31 cellular contexts compared by ENCODE assay signal in genomic region chr6:83384751-83385150, GRCh38. TPM values are rescaled to one million over a fixed set of nuclear protein-coding genes. Genes with fewer than 3 reads are reported as not detected.
"Had no signal": no experiment of that assay in that cellular context is flagged by ENCODE, and none has a peak within 500 bp of the region (broad histone marks: within the 10 kb centered on the region; RNA-seq: fewer than 3 reads in every experiment).

No MANE protein-coding gene starts in this region.

- H3K9me3 Mint-ChIP-seq: activated B cell treated with CpG ODN at 0.5 μM for 24 hours; activated CD8-positive, alpha-beta T cell treated with anti-CD3 and anti-CD28 coated beads for 36 hours; activated T-cell treated with anti-CD3 and anti-CD28 coated beads, Interleukin-2, amount 50 U/mL, for 4 hours; activated T-helper 17 cell treated with anti-CD3 and anti-CD28 coated beads, Interleukin-2, amount 50 U/mL, for 72 hours; endodermal cell; T-helper 2 cell treated with Interferon-gamma antibody and Interleukin-4, amounts not matched to agents 5 μg/mL and 100 μg/mL, for 36 hours had no signal

- H3K27me3 ChIP-seq: brain microvascular endothelial cell, colonic mucosa had no signal

- H3K27me3 Mint-ChIP-seq: activated B cell treated with CpG ODN at 0.5 μM for 24 hours; activated CD8-positive, alpha-beta T cell treated with anti-CD3 and anti-CD28 coated beads for 36 hours; activated naive CD8-positive, alpha-beta T cell had no signal

- H3K4me1 ChIP-seq: colonic mucosa had no signal

- DNase-seq: activated B cell treated with CpG ODN at 0.5 μM for 24 hours; activated CD4-positive, alpha-beta T cell treated with anti-CD3 and anti-CD28 coated beads for 48 hours; activated CD4-positive, alpha-beta T cell treated with anti-CD3 and anti-CD28 coated beads, Interleukin-2, amount 50 U/mL, for 1 hour; activated CD4-positive, alpha-beta T cell treated with anti-CD3 and anti-CD28 coated beads, Interleukin-2, amount 50 U/mL, for 48 hours; activated CD8-positive, alpha-beta memory T cell treated with anti-CD3 and anti-CD28 coated beads for 24 hours; activated CD8-positive, alpha-beta T cell treated with anti-CD3 and anti-CD28 coated beads for 36 hours; activated effector memory CD4-positive, alpha-beta T cell treated with Interleukin-2 at 50 U/mL for 16 hours; activated gamma-delta T cell treated with Interleukin-2 at 50 U/mL for 16 hours; activated naive CD4-positive, alpha-beta T cell treated with anti-CD3 and anti-CD28 coated beads, Interleukin-2, amount 50 U/mL, for 16 hours; activated naive CD4-positive, alpha-beta T cell treated with Interleukin-2 at 50 U/mL for 16 hours; activated T-cell treated with anti-CD3 and anti-CD28 coated beads, Interleukin-2, amount 50 U/mL, for 4 hours; amniotic stem cell; anterior cingulate cortex; brain microvascular endothelial cell; colonic mucosa; effector CD8-positive, alpha-beta T cell; endodermal cell; foreskin fibroblast; head of caudate nucleus; T-helper 1 cell; T-helper 17 cell; T1000; WERI-Rb-1 had no signal

- H3K4me3 ChIP-seq: colonic mucosa had no signal

- FAIRE-seq: astrocyte, bronchial epithelial cell, frontal cortex had no signal

- H3K27ac Mint-ChIP-seq: activated B cell treated with CpG ODN at 0.5 μM for 24 hours; activated CD8-positive, alpha-beta T cell treated with anti-CD3 and anti-CD28 coated beads for 36 hours; activated naive CD8-positive, alpha-beta T cell; activated T-helper 17 cell treated with anti-CD3 and anti-CD28 coated beads, Interleukin-2, amount 50 U/mL, for 72 hours; endodermal cell; T-helper 17 cell; T-helper 2 cell treated with Interferon-gamma antibody and Interleukin-4, amounts not matched to agents 5 μg/mL and 100 μg/mL, for 36 hours had no signal

- ATAC-seq: activated CD4-positive, CD25-positive, alpha-beta regulatory T cell treated with anti-CD3 and anti-CD28 coated beads, Interleukin-2, amount 50 U/mL, for 24 hours; activated CD8-positive, alpha-beta T cell treated with anti-CD3 and anti-CD28 coated beads for 36 hours; activated T-cell treated with anti-CD3 and anti-CD28 coated beads, Interleukin-2, amount 50 U/mL, for 4 hours; activated T-helper 17 cell treated with anti-CD3 and anti-CD28 coated beads, Interleukin-2, amount 50 U/mL, for 72 hours; esophagus mucosa; T-helper 17 cell had no signal

- H3K4me3 Mint-ChIP-seq: activated B cell treated with CpG ODN at 0.5 μM for 24 hours; activated CD8-positive, alpha-beta T cell treated with anti-CD3 and anti-CD28 coated beads for 36 hours; activated naive CD8-positive, alpha-beta T cell; activated T-cell treated with anti-CD3 and anti-CD28 coated beads, Interleukin-2, amount 50 U/mL, for 4 hours; activated T-helper 17 cell treated with anti-CD3 and anti-CD28 coated beads, Interleukin-2, amount 50 U/mL, for 72 hours; endodermal cell; T-helper 17 cell; T-helper 2 cell treated with Interferon-gamma antibody and Interleukin-4, amounts not matched to agents 5 μg/mL and 100 μg/mL, for 36 hours had no signal

- H3K36me3 ChIP-seq: brain microvascular endothelial cell, colonic mucosa, WERI-Rb-1 had no signal

- H3K4me1 Mint-ChIP-seq: activated B cell treated with CpG ODN at 0.5 μM for 24 hours; activated T-helper 17 cell treated with anti-CD3 and anti-CD28 coated beads, Interleukin-2, amount 50 U/mL, for 72 hours; endodermal cell; T-helper 17 cell had no signal

- H3K36me3 Mint-ChIP-seq: activated naive CD8-positive, alpha-beta T cell had no signal

- H3K27ac ChIP-seq: brain microvascular endothelial cell, colonic mucosa, WERI-Rb-1 had no signal

- H3K9me3 ChIP-seq: colonic mucosa had no signal

RNA-seq across cellular contexts. Expression of gene ME1, which starts 46.1 kb away (rescaled TPM):
- total RNA-seq: activated B cell treated with CpG ODN at 0.5 μM for 24 hours had no signal
